In genomic region chrX:123959281-123960063, GRCh38 we compare ENCODE assay signal across 8 cellular contexts. TPM values are rescaled to one million over a fixed set of nuclear protein-coding genes. Genes with fewer than 3 reads are reported as not detected.
DNase-seq lines count a peak whose midpoint lies in the region; ATAC-seq and TF ChIP-seq lines count a peak whose summit lies in the region.

No MANE protein-coding gene starts in this region.

- H3K36me3 Mint-ChIP-seq in activated CD4-positive, alpha-beta memory T cell treated with anti-CD3 and anti-CD28 coated beads, Interleukin-2, amount 10 ng/mL, durations not matched to agents 7 days and 5 days (ENCODE audit: low read depth) = peaks cover 17% of the 10 kb centered on the region
- peaks cover 4 to 19% of the 10 kb centered on the region in 2 donors for H3K36me3 Mint-ChIP-seq in naive B cell

- TF ChIP-seq CTCF in upper lobe of right lung (IDR thresholded peaks at IDR 0.05) = no peak

- no peaks in the 10 kb centered on the region for H3K9me3 Mint-ChIP-seq in activated CD4-positive, alpha-beta memory T cell treated with anti-CD3 and anti-CD28 coated beads, Interleukin-2, amount 10 ng/mL, durations not matched to agents 7 days and 5 days
- peaks cover 0 to 15% (median 2%) of the 10 kb centered on the region in 7 donors for H3K9me3 Mint-ChIP-seq in naive B cell

- POLR2A ChIA-PET in activated CD4-positive, alpha-beta memory T cell treated with anti-CD3 and anti-CD28 coated beads, Interleukin-2, amount 10 ng/mL, durations not matched to agents 7 days and 5 days (lab: Charles Lee) = interaction anchor here (0.7 to 2.1 kb wide), 14 partner anchors 17 to 389 kb away, joined by 3 to 11 read pairs (median 4); partner anchors contain the start of gene SH2D1A

- H3K4me1 ChIP-seq in upper lobe of right lung = peaks cover 3% of the 10 kb centered on the region

- peaks cover 16% of the 10 kb centered on the region for H3K4me1 Mint-ChIP-seq in activated CD4-positive, alpha-beta memory T cell treated with anti-CD3 and anti-CD28 coated beads, Interleukin-2, amount 10 ng/mL, durations not matched to agents 7 days and 5 days
- peaks cover 10 to 20% (median 18%) of the 10 kb centered on the region in 3 donors for H3K4me1 Mint-ChIP-seq in naive B cell

- peak; percentile 1 for ATAC-seq in naive B cell (ENCODE audit: low read depth in 2 of 2)
- no peak for ATAC-seq in upper lobe of right lung

- intact Hi-C loops in upper lobe of right lung (cut with DNase I) = no loop called here

- H3K9me3 ChIP-seq in upper lobe of right lung = no peaks in the 10 kb centered on the region

- peak overlapping the region; percentile 89 for H3K4me3 Mint-ChIP-seq in activated CD4-positive, alpha-beta memory T cell treated with anti-CD3 and anti-CD28 coated beads, Interleukin-2, amount 10 ng/mL, durations not matched to agents 7 days and 5 days
- H3K4me3 Mint-ChIP-seq in naive B cell = peak overlapping the region; percentile 90 to 100 (median 96)

- CTCF ChIA-PET in activated CD4-positive, alpha-beta memory T cell treated with anti-CD3 and anti-CD28 coated beads, Interleukin-2, amount 10 ng/mL, durations not matched to agents 7 days and 5 days (lab: Charles Lee) = interaction anchor here (0.8 to 3.6 kb wide), 4 partner anchors 59 to 127 kb away, joined by 3 to 17 read pairs (median 6); no protein-coding TSS in a partner anchor

- H3K36me3 ChIP-seq in upper lobe of right lung = no peaks in the 10 kb centered on the region

- peak overlapping the region; percentile 99 for H3K27ac Mint-ChIP-seq in activated CD4-positive, alpha-beta memory T cell treated with anti-CD3 and anti-CD28 coated beads, Interleukin-2, amount 10 ng/mL, durations not matched to agents 7 days and 5 days
- H3K27ac Mint-ChIP-seq in naive B cell = peak overlapping the region; percentile 93 to 100 (median 98)

- H3K4me3 ChIP-seq in upper lobe of right lung = peak overlapping the region; percentile 60

- H3K27me3 ChIP-seq in upper lobe of right lung = no peaks in the 10 kb centered on the region

- H3K27ac ChIP-seq in upper lobe of right lung = peak overlapping the region; percentile 95

- no peaks in the 10 kb centered on the region for H3K27me3 Mint-ChIP-seq in activated CD4-positive, alpha-beta memory T cell treated with anti-CD3 and anti-CD28 coated beads, Interleukin-2, amount 10 ng/mL, durations not matched to agents 7 days and 5 days
- no peaks in the 10 kb centered on the region for H3K27me3 Mint-ChIP-seq in naive B cell

- DNase-seq in DMS79 treated with DMSO at 0.1 percent for 48 hours (lab: John Stamatoyannopoulos, UW) (peak; percentile 33), DMS79 (lab: John Stamatoyannopoulos, UW) (no peak), LoVo (ENCODE audit: low spot score) (peak; percentile 24), fibroblast of gingiva (ENCODE audit: low read depth) (peak; percentile 23), naive B cell (no peak), upper lobe of right lung (peak; percentile 67), NCI-H526 treated with DMSO at 0.1 percent for 48 hours (lab: John Stamatoyannopoulos, UW) (no peak)
- no peak for DNase-seq in activated CD4-positive, alpha-beta memory T cell treated with anti-CD3 and anti-CD28 coated beads, Interleukin-2, amount 10 ng/mL, durations not matched to agents 7 days and 5 days

RNA-seq across cellular contexts. Expression of gene STAG2, which starts 2.0 kb away (rescaled TPM):
- total RNA-seq in activated CD4-positive, alpha-beta memory T cell treated with anti-CD3 and anti-CD28 coated beads, Interleukin-2, amount 10 ng/mL, durations not matched to agents 7 days and 5 days = 10 to 100 TPM; 87.8 to 89.6 TPM
- 10 to 100 TPM; 53.6 to 73.5 (median 61.9) TPM for polyA plus RNA-seq in naive B cell (ENCODE audit: low read depth in 6 of 6)
- 71.4 TPM for total RNA-seq in upper lobe of right lung

Comparison
In these comparisons a context has a peak if more than half of its experiments do, and no peak if none do; other contexts are left out.
1. DNase-seq: peak in DMS79 treated with DMSO at 0.1 percent for 48 hours (single experiment), LoVo (single experiment), fibroblast of gingiva (single experiment) and upper lobe of right lung (single experiment); none in DMS79 (single experiment), activated CD4-positive, alpha-beta memory T cell treated with anti-CD3 and anti-CD28 coated beads, Interleukin-2, amount 10 ng/mL, durations not matched to agents 7 days and 5 days (single experiment), naive B cell (single experiment) and NCI-H526 treated with DMSO at 0.1 percent for 48 hours (single experiment).